ENCODE assay signal across 8 cellular contexts in genomic region chr19:34253167-34253566, GRCh38. TPM values are rescaled to one million over a fixed set of nuclear protein-coding genes. Genes with fewer than 3 reads are reported as not detected.
DNase-seq lines count a peak whose midpoint lies in the region; ATAC-seq and TF ChIP-seq lines count a peak whose summit lies in the region.
"Not testable (repeated sequence)": the region's sequence is repeated elsewhere in the genome, so short reads cannot be mapped to it uniquely, and the experiment has no call there.

No MANE protein-coding gene starts in this region.

- H3K27ac Mint-ChIP-seq in CD4-positive, alpha-beta T cell = peak overlapping the region; percentile 90
- H3K27ac Mint-ChIP-seq in HFFc6; stimulated activated naive CD8-positive, alpha-beta T cell treated with anti-CD3 and anti-CD28 coated beads, Interleukin-15, Interleukin-2, amounts not matched to agents 100 ng/mL and 50 ng/mL, for 24 hours: not testable (repeated sequence)
- peak overlapping the region; percentile 94 for H3K27ac Mint-ChIP-seq in T-helper 17 cell
- H3K27ac Mint-ChIP-seq in activated CD8-positive, alpha-beta T cell treated with anti-CD3 and anti-CD28 coated beads, Interleukin-2, amount 10 ng/mL, durations not matched to agents 7 days and 5 days = peak overlapping the region; percentile 97
- H3K27ac Mint-ChIP-seq in activated naive CD8-positive, alpha-beta T cell treated with anti-CD3 and anti-CD28 coated beads, Interleukin-2, amount 10 ng/mL, durations not matched to agents 7 days and 5 days = peak overlapping the region; percentile 99
- peak overlapping the region; percentile 34 to 98 (median 98) for H3K27ac Mint-ChIP-seq in naive thymus-derived CD8-positive, alpha-beta T cell

- not testable (repeated sequence) for H3K9me3 Mint-ChIP-seq in CD4-positive, alpha-beta T cell; HFFc6; activated CD8-positive, alpha-beta T cell treated with anti-CD3 and anti-CD28 coated beads, Interleukin-2, amount 10 ng/mL, durations not matched to agents 7 days and 5 days (ENCODE audit: insufficient read depth); activated naive CD8-positive, alpha-beta T cell treated with anti-CD3 and anti-CD28 coated beads, Interleukin-2, amount 10 ng/mL, durations not matched to agents 7 days and 5 days; naive thymus-derived CD8-positive, alpha-beta T cell; stimulated activated naive CD8-positive, alpha-beta T cell treated with anti-CD3 and anti-CD28 coated beads, Interleukin-15, Interleukin-2, amounts not matched to agents 100 ng/mL and 50 ng/mL, for 24 hours

- ATAC-seq in CD4-positive, alpha-beta T cell (ENCODE audit: poor library complexity); T-helper 17 cell; activated CD8-positive, alpha-beta T cell treated with anti-CD3 and anti-CD28 coated beads, Interleukin-2, amount 10 ng/mL, durations not matched to agents 7 days and 5 days; activated naive CD8-positive, alpha-beta T cell treated with anti-CD3 and anti-CD28 coated beads, Interleukin-2, amount 10 ng/mL, durations not matched to agents 7 days and 5 days (ENCODE audit: low read depth); naive thymus-derived CD8-positive, alpha-beta T cell: not testable (repeated sequence)
- ATAC-seq in esophagus mucosa = peak; percentile 78

- TF ChIP-seq CTCF in CD4-positive, alpha-beta T cell (IDR thresholded peaks at IDR 0.05); HFFc6 (IDR thresholded peaks at IDR 0.05): not testable (repeated sequence)

- intact Hi-C loops in CD4-positive, alpha-beta T cell (cut with DNase I, micrococcal nuclease) = loop anchor here in 1 of 2 experiments (5.0 kb wide), 1 partner anchor 36 kb away; no protein-coding TSS in a partner anchor

- POLR2A ChIA-PET in CD4-positive, alpha-beta T cell (lab: Charles Lee) = interaction anchor here (0.7 to 1.9 kb wide), 3 partner anchors 16 to 106 kb away, joined by 3 to 4 read pairs (median 3); no protein-coding TSS in a partner anchor
- POLR2A ChIA-PET in activated CD8-positive, alpha-beta T cell treated with anti-CD3 and anti-CD28 coated beads, Interleukin-2, amount 10 ng/mL, durations not matched to agents 7 days and 5 days (lab: Charles Lee) = interaction anchor here (2.0 kb wide), 1 partner anchor 80 kb away, joined by 4 read pairs; the partner anchor contains the start of gene LSM14A
- POLR2A ChIA-PET in activated naive CD8-positive, alpha-beta T cell treated with anti-CD3 and anti-CD28 coated beads, Interleukin-2, amount 10 ng/mL, durations not matched to agents 7 days and 5 days (lab: Charles Lee) = interaction anchor here (0.5 kb wide), 1 partner anchor 66 kb away, joined by 3 read pairs; no protein-coding TSS in a partner anchor
- POLR2A ChIA-PET in naive thymus-derived CD8-positive, alpha-beta T cell (lab: Charles Lee) = interaction anchor here (0.7 to 4.9 kb wide), 2 partner anchors 16 to 21 kb away, joined by 3 to 59 read pairs; no protein-coding TSS in a partner anchor

- H3K4me1 Mint-ChIP-seq in CD4-positive, alpha-beta T cell (ENCODE audit: low read depth) = peaks cover 37% of the 10 kb centered on the region
- H3K4me1 Mint-ChIP-seq in HFFc6 (ENCODE audit: low read depth) (peaks cover 30% of the 10 kb centered on the region), T-helper 17 cell (peaks cover 19% of the 10 kb centered on the region)
- H3K4me1 Mint-ChIP-seq in activated CD8-positive, alpha-beta T cell treated with anti-CD3 and anti-CD28 coated beads, Interleukin-2, amount 10 ng/mL, durations not matched to agents 7 days and 5 days (ENCODE audit: low read depth) = peaks cover 16% of the 10 kb centered on the region
- peaks cover 12% of the 10 kb centered on the region for H3K4me1 Mint-ChIP-seq in activated naive CD8-positive, alpha-beta T cell treated with anti-CD3 and anti-CD28 coated beads, Interleukin-2, amount 10 ng/mL, durations not matched to agents 7 days and 5 days
- peaks cover 8 to 37% (median 30%) of the 10 kb centered on the region in 4 donors for H3K4me1 Mint-ChIP-seq in naive thymus-derived CD8-positive, alpha-beta T cell
- peaks cover 27% of the 10 kb centered on the region for H3K4me1 Mint-ChIP-seq in stimulated activated naive CD8-positive, alpha-beta T cell treated with anti-CD3 and anti-CD28 coated beads, Interleukin-15, Interleukin-2, amounts not matched to agents 100 ng/mL and 50 ng/mL, for 24 hours (ENCODE audit: low read depth)

- H3K4me3 Mint-ChIP-seq in CD4-positive, alpha-beta T cell = peak overlapping the region; percentile 95
- peak overlapping the region; percentile 90; the same call in 1 of the 2 replicates for H3K4me3 Mint-ChIP-seq in HFFc6
- peak overlapping the region; percentile 97 for H3K4me3 Mint-ChIP-seq in T-helper 17 cell
- peak overlapping the region; percentile 92 for H3K4me3 Mint-ChIP-seq in activated CD8-positive, alpha-beta T cell treated with anti-CD3 and anti-CD28 coated beads, Interleukin-2, amount 10 ng/mL, durations not matched to agents 7 days and 5 days
- peak overlapping the region; percentile 99 for H3K4me3 Mint-ChIP-seq in activated naive CD8-positive, alpha-beta T cell treated with anti-CD3 and anti-CD28 coated beads, Interleukin-2, amount 10 ng/mL, durations not matched to agents 7 days and 5 days
- peak overlapping the region; percentile 34 to 99 (median 97) for H3K4me3 Mint-ChIP-seq in naive thymus-derived CD8-positive, alpha-beta T cell
- H3K4me3 Mint-ChIP-seq in stimulated activated naive CD8-positive, alpha-beta T cell treated with anti-CD3 and anti-CD28 coated beads, Interleukin-15, Interleukin-2, amounts not matched to agents 100 ng/mL and 50 ng/mL, for 24 hours = peak overlapping the region; percentile 93

- H3K27ac ChIP-seq in CD4-positive, alpha-beta T cell (ENCODE audit: low read depth, low read length) = not testable (repeated sequence)

- H3K27me3 ChIP-seq in CD4-positive, alpha-beta T cell (ENCODE audit: control insufficient read depth, insufficient read depth, low read length) = not testable (repeated sequence)

- H3K9me3 ChIP-seq in CD4-positive, alpha-beta T cell (ENCODE audit: control insufficient read depth, low read length); T-helper 17 cell (ENCODE audit: control insufficient read depth, low read length, poor library complexity, severe bottlenecking): not testable (repeated sequence)

- not testable (repeated sequence) for DNase-seq in CD4-positive, alpha-beta T cell; HFFc6; T-helper 17 cell; activated CD8-positive, alpha-beta T cell treated with anti-CD3 and anti-CD28 coated beads, Interleukin-2, amount 10 ng/mL, durations not matched to agents 7 days and 5 days; activated naive CD8-positive, alpha-beta T cell treated with anti-CD3 and anti-CD28 coated beads, Interleukin-2, amount 10 ng/mL, durations not matched to agents 7 days and 5 days; naive thymus-derived CD8-positive, alpha-beta T cell

- not testable (repeated sequence) for H3K27me3 Mint-ChIP-seq in CD4-positive, alpha-beta T cell; HFFc6 (ENCODE audit: insufficient read depth); T-helper 17 cell; activated CD8-positive, alpha-beta T cell treated with anti-CD3 and anti-CD28 coated beads, Interleukin-2, amount 10 ng/mL, durations not matched to agents 7 days and 5 days (ENCODE audit: low read depth); activated naive CD8-positive, alpha-beta T cell treated with anti-CD3 and anti-CD28 coated beads, Interleukin-2, amount 10 ng/mL, durations not matched to agents 7 days and 5 days; naive thymus-derived CD8-positive, alpha-beta T cell; stimulated activated naive CD8-positive, alpha-beta T cell treated with anti-CD3 and anti-CD28 coated beads, Interleukin-15, Interleukin-2, amounts not matched to agents 100 ng/mL and 50 ng/mL, for 24 hours

- CTCF ChIA-PET in CD4-positive, alpha-beta T cell (lab: Charles Lee) = not testable (repeated sequence)
- CTCF ChIA-PET in activated CD8-positive, alpha-beta T cell treated with anti-CD3 and anti-CD28 coated beads, Interleukin-2, amount 10 ng/mL, durations not matched to agents 7 days and 5 days (lab: Charles Lee) = interaction anchor here (1.4 kb wide), 1 partner anchor 177 kb away, joined by 5 read pairs; no protein-coding TSS in a partner anchor

- peaks cover 13% of the 10 kb centered on the region for H3K36me3 Mint-ChIP-seq in CD4-positive, alpha-beta T cell (ENCODE audit: low read depth)
- not testable (repeated sequence) for H3K36me3 Mint-ChIP-seq in HFFc6 (ENCODE audit: low read depth); T-helper 17 cell (ENCODE audit: low read depth); activated CD8-positive, alpha-beta T cell treated with anti-CD3 and anti-CD28 coated beads, Interleukin-2, amount 10 ng/mL, durations not matched to agents 7 days and 5 days (ENCODE audit: low read depth); activated naive CD8-positive, alpha-beta T cell treated with anti-CD3 and anti-CD28 coated beads, Interleukin-2, amount 10 ng/mL, durations not matched to agents 7 days and 5 days; naive thymus-derived CD8-positive, alpha-beta T cell; stimulated activated naive CD8-positive, alpha-beta T cell treated with anti-CD3 and anti-CD28 coated beads, Interleukin-15, Interleukin-2, amounts not matched to agents 100 ng/mL and 50 ng/mL, for 24 hours (ENCODE audit: low read depth)

RNA-seq across cellular contexts. Expression of gene GARRE1, which starts 1.2 kb away (rescaled TPM):
- total RNA-seq in CD4-positive, alpha-beta T cell = 10 to 100 TPM; 69.7 to 72.0 TPM
- total RNA-seq in HFFc6 (2021; fragmentation: NEBNext Ultra II Directional; extraction: Animal tissue kit (Norgen Biotek cat#: 25700)) = 10 to 100 TPM; 16.2 to 26.0 (median 22.7) TPM
- total RNA-seq in T-helper 17 cell = 10 to 100 TPM; 34.4 to 43.6 TPM
- total RNA-seq in activated CD8-positive, alpha-beta T cell treated with anti-CD3 and anti-CD28 coated beads, Interleukin-2, amount 10 ng/mL, durations not matched to agents 7 days and 5 days = 1 to 10 TPM; 6.3 to 8.3 TPM
- 10 to 100 TPM; 17.7 to 19.4 TPM for total RNA-seq in activated naive CD8-positive, alpha-beta T cell treated with anti-CD3 and anti-CD28 coated beads, Interleukin-2, amount 10 ng/mL, durations not matched to agents 7 days and 5 days
- total RNA-seq in esophagus mucosa = 10.2 TPM
- total RNA-seq in naive thymus-derived CD8-positive, alpha-beta T cell = 10 to 100 TPM; 41.5 to 53.7 TPM
- 1 to 10 TPM; 5.4 to 6.3 (median 5.6) TPM for polyA plus RNA-seq in naive thymus-derived CD8-positive, alpha-beta T cell
